Comparison of ENCODE assay signal across 8 cellular contexts in genomic region chr3:50351318-50351687, GRCh38. TPM values are rescaled to one million over a fixed set of nuclear protein-coding genes. Genes with fewer than 3 reads are reported as not detected.
A peak's percentile ranks its signal among the peaks of the same experiment; 100 is the strongest.
DNase-seq lines count a peak whose midpoint lies in the region; ATAC-seq and TF ChIP-seq lines count a peak whose summit lies in the region.

No MANE protein-coding gene starts in this region.

- H3K36me3 ChIP-seq in BE2C = peaks cover 23% of the 10 kb centered on the region
- H3K36me3 ChIP-seq in KOPT-K1 (ENCODE audit: insufficient read depth, low read length) = peaks cover 69% of the 10 kb centered on the region

- H3K36me3 Mint-ChIP-seq in natural killer cell treated with Interleukin-12 subunit alpha and Interleukin-12 subunit beta and Interleukin-15 and Interleukin-18, amount 100 ng/mL, for 72 hours = peaks cover 6% of the 10 kb centered on the region

- TF ChIP-seq CTCF in BE2C (IDR thresholded peaks at IDR 0.05; ENCODE audit: low read depth, low read length) = no peak
- TF ChIP-seq CTCF in coronary artery (IDR thresholded peaks at IDR 0.05) = no peak

- H3K4me3 ChIP-seq in BE2C (ENCODE audit: low read depth, low read length) (peak overlapping the region; percentile 77), coronary artery (peak overlapping the region; percentile 73)

- DNase-seq in BE2C = no peak
- no peak for DNase-seq in coronary artery (ENCODE audit: low spot score)
- no peak for DNase-seq in natural killer cell treated with Interleukin-12 subunit alpha and Interleukin-12 subunit beta and Interleukin-15 and Interleukin-18, amount 100 ng/mL, for 72 hours (ENCODE audit: low spot score)
- DNase-seq in MV-4-11 (lab: John Stamatoyannopoulos, UW) = no peak
- DNase-seq in NCI-H1105 (lab: John Stamatoyannopoulos, UW) = no peak
- no peak for DNase-seq in medulla oblongata (ENCODE audit: extremely low spot score)
- DNase-seq in stimulated activated naive CD4-positive, alpha-beta T cell (lab: John Stamatoyannopoulos, UW) = no peak

- no peak for ATAC-seq in natural killer cell treated with Interleukin-12 subunit alpha and Interleukin-12 subunit beta and Interleukin-15 and Interleukin-18, amount 100 ng/mL, for 72 hours

- peak overlapping the region; percentile 93 to 96 for H3K27ac Mint-ChIP-seq in natural killer cell treated with Interleukin-12 subunit alpha and Interleukin-12 subunit beta and Interleukin-15 and Interleukin-18, amount 100 ng/mL, for 72 hours

- H3K4me1 Mint-ChIP-seq in natural killer cell treated with Interleukin-12 subunit alpha and Interleukin-12 subunit beta and Interleukin-15 and Interleukin-18, amount 100 ng/mL, for 72 hours (ENCODE audit: low read depth in 2 of 2) = peaks cover 35 to 47% of the 10 kb centered on the region in 2 donors

- H3K27ac ChIP-seq in KOPT-K1 (ENCODE audit: low read depth, low read length, poor library complexity, severe bottlenecking) = peak overlapping the region; percentile 78
- H3K27ac ChIP-seq in coronary artery = peak overlapping the region; percentile 80 to 88

- H3K27me3 Mint-ChIP-seq in natural killer cell treated with Interleukin-12 subunit alpha and Interleukin-12 subunit beta and Interleukin-15 and Interleukin-18, amount 100 ng/mL, for 72 hours = no peaks in the 10 kb centered on the region

- H3K27me3 ChIP-seq in BE2C = no peaks in the 10 kb centered on the region

- peaks cover 3% of the 10 kb centered on the region; the same call in 1 of the 2 replicates for H3K4me1 ChIP-seq in BE2C

- no peaks in the 10 kb centered on the region for H3K9me3 Mint-ChIP-seq in natural killer cell treated with Interleukin-12 subunit alpha and Interleukin-12 subunit beta and Interleukin-15 and Interleukin-18, amount 100 ng/mL, for 72 hours

- H3K9me3 ChIP-seq in BE2C (no peaks in the 10 kb centered on the region), KOPT-K1 (ENCODE audit: insufficient read depth, low read length, poor library complexity, severe bottlenecking) (no peaks in the 10 kb centered on the region)

- peak overlapping the region; percentile 98 for H3K4me3 Mint-ChIP-seq in natural killer cell treated with Interleukin-12 subunit alpha and Interleukin-12 subunit beta and Interleukin-15 and Interleukin-18, amount 100 ng/mL, for 72 hours

RNA-seq across cellular contexts. Expression of gene CYB561D2, which starts 0.6 kb away (rescaled TPM):
- 56.7 TPM for polyA plus RNA-seq in BE2C (2012; ENCODE audit: insufficient read depth, insufficient read length, low read depth)
- 10 to 100 TPM; 36.9 to 38.2 TPM for total RNA-seq in natural killer cell treated with Interleukin-12 subunit alpha and Interleukin-12 subunit beta and Interleukin-15 and Interleukin-18, amount 100 ng/mL, for 72 hours

RNA-seq across cellular contexts. Expression of gene NPRL2, which starts 0.7 kb away (rescaled TPM):
- polyA plus RNA-seq in BE2C (2012; ENCODE audit: insufficient read depth, insufficient read length, low read depth) = 82.1 TPM
- 10 to 100 TPM; 42.3 to 44.6 TPM for total RNA-seq in natural killer cell treated with Interleukin-12 subunit alpha and Interleukin-12 subunit beta and Interleukin-15 and Interleukin-18, amount 100 ng/mL, for 72 hours

RNA-seq across cellular contexts. Expression of gene ZMYND10, which starts 5.8 kb away (rescaled TPM):
- polyA plus RNA-seq in BE2C (2012; ENCODE audit: insufficient read depth, insufficient read length, low read depth) = 2.0 TPM
- total RNA-seq in natural killer cell treated with Interleukin-12 subunit alpha and Interleukin-12 subunit beta and Interleukin-15 and Interleukin-18, amount 100 ng/mL, for 72 hours = 1 to 10 TPM in 1 of 2 donors, under 1 TPM in 1; 0.95 to 1.4 TPM

RNA-seq across cellular contexts. Expression of gene TMEM115, which starts 8.0 kb away (rescaled TPM):
- 60.3 TPM for polyA plus RNA-seq in BE2C (2012; ENCODE audit: insufficient read depth, insufficient read length, low read depth)
- 10 to 100 TPM; 29.6 to 32.8 TPM for total RNA-seq in natural killer cell treated with Interleukin-12 subunit alpha and Interleukin-12 subunit beta and Interleukin-15 and Interleukin-18, amount 100 ng/mL, for 72 hours

RNA-seq across cellular contexts. Expression of gene RASSF1, which starts 10.7 kb away (rescaled TPM):
- 36.7 TPM for polyA plus RNA-seq in BE2C (2012; ENCODE audit: insufficient read depth, insufficient read length, low read depth)
- 10 to 100 TPM; 48.2 to 65.4 TPM for total RNA-seq in natural killer cell treated with Interleukin-12 subunit alpha and Interleukin-12 subunit beta and Interleukin-15 and Interleukin-18, amount 100 ng/mL, for 72 hours
